ENCODE assay signal across 8 cellular contexts in the genomic region with DNA sequence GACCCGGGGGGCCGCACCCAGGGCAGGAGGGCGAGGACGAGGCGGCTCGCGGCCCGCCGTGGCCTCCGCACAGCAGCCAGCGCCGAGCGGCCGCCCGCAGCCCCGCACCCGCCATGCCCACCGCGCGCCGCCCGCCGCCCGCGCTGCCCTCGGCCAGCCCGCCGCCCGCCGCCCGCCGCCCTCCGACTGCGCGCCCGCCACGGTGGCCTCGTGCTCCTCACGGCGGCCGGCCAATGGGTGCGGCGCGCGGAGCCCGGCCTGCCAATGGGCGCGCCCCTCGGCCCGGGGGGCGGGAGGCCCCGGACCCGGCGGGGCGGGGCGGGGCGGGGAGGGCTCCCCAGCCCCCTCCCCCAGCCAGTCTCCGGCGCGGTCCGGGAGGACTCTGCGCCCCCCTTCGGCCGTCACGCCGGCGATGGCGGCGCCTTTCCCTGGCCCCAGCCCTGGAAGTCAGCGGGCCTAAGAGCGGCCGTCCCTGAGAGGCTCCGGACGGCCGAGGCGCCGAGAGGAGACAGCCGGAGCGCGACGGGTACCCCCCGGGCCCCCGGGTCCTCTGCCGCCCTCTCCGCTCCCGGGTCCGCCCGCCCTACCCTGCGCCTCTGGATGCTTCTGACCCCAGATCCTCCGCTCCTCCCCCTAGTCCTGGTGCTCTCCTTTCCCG. TPM values are rescaled to one million over a fixed set of nuclear protein-coding genes. Genes with fewer than 3 reads are reported as not detected.
DNase-seq lines count a peak whose midpoint lies in the region; ATAC-seq and TF ChIP-seq lines count a peak whose summit lies in the region.

A gene (minus strand): TSS at position 235 of the 658 bp plus-strand sequence. CDS start 120 bp downstream, at position 115.

- H3K4me1 ChIP-seq in hepatocyte (ENCODE audit: insufficient read depth) = peaks cover 61% of the 10 kb centered on the region

- H3K4me3 Mint-ChIP-seq in CD14-positive monocyte = peak within 1 kb of the TSS; percentile 76 to 88

- no peak for ATAC-seq in GM21786 (IDR thresholded peaks at IDR 0.05; ENCODE audit: unreplicated experiment)

- peak within 1 kb of the TSS; percentile 94 for H3K4me2 ChIP-seq in hepatocyte

- peak within 1 kb of the TSS; percentile 77 for H2AFZ ChIP-seq in hepatocyte

- H3K9me2 ChIP-seq in hepatocyte (replicated peaks; ENCODE audit: insufficient read depth) = no peaks in the 10 kb centered on the region

- 8% methylated on average over 12 of the region's 91 CpGs for WGBS in hepatocyte (ENCODE audit: low lambda C conversion rate, missing lambda C conversion rate)

- H3K9me3 Mint-ChIP-seq in CD14-positive monocyte = no peaks in the 10 kb centered on the region

- in situ Hi-C loops in astrocyte of the spinal cord (cut with HindIII; ENCODE audit: low sequenced_read_pairs) = no loop called here

- intact Hi-C loops in CD14-positive monocyte (cut with micrococcal nuclease) = loop anchor here (5.0 to 10.0 kb wide), 4 partner anchors 36 to 1149 kb away; a partner anchor contains a TSS

- H4K20me1 ChIP-seq in hepatocyte (ENCODE audit: insufficient read depth, poor library complexity, severe bottlenecking) = peaks cover 20% of the 10 kb centered on the region

- H3K4me3 ChIP-seq in astrocyte of the spinal cord (ENCODE audit: low read depth, low read length) (peak within 1 kb of the TSS; percentile 73), hepatocyte (peak within 1 kb of the TSS; percentile 82), retinal pigment epithelial cell (ENCODE audit: low read length) (peak within 1 kb of the TSS; percentile 61)

- peaks cover 5 to 6% of the 10 kb centered on the region in 2 donors for H3K36me3 Mint-ChIP-seq in CD14-positive monocyte

- H3K79me2 ChIP-seq in hepatocyte = peaks cover 71% of the 10 kb centered on the region

- no peaks in the 10 kb centered on the region for H3K27me3 ChIP-seq in hepatocyte

- peak within 1 kb of the TSS; percentile 91 for H3K27ac ChIP-seq in hepatocyte

- H3K9me3 ChIP-seq in hepatocyte (ENCODE audit: low read depth) = no peaks in the 10 kb centered on the region

- peaks cover 46% of the 10 kb centered on the region for H3K4me1 Mint-ChIP-seq in CD14-positive monocyte

- TF ChIP-seq CTCF in CD14-positive monocyte (IDR thresholded peaks at IDR 0.05) (no peak), astrocyte of the spinal cord (IDR thresholded peaks at IDR 0.05; ENCODE audit: low read depth, low read length) (peak; percentile 16), hepatocyte (IDR thresholded peaks at IDR 0.05; ENCODE audit: poor library complexity) (no peak), retinal pigment epithelial cell (conservative IDR thresholded peaks at IDR 0.05; ENCODE audit: low read depth, low read length) (no peak)

- H3K36me3 ChIP-seq in hepatocyte (replicated peaks; ENCODE audit: insufficient read depth, low read depth) = no peaks in the 10 kb centered on the region

- DNase-seq in CD14-positive monocyte (ENCODE audit: low spot score) = no peak
- DNase-seq in GM19240 (ENCODE audit: insufficient read length, low spot score) = peak; percentile 84
- peak; percentile 63 for DNase-seq in LHCN-M2 (ENCODE audit: low read depth)
- peak; percentile 45 to 84 (median 52) for DNase-seq in T-helper 2 cell
- peak; percentile 61 for DNase-seq in astrocyte of the spinal cord (ENCODE audit: low read depth, low spot score)
- DNase-seq in hepatocyte (ENCODE audit: low spot score) = peak; percentile 92
- DNase-seq in retinal pigment epithelial cell (ENCODE audit: low read depth) = no peak

- H3K27ac Mint-ChIP-seq in CD14-positive monocyte = peak within 1 kb of the TSS in 3 of 7 donors; percentile 30 to 73 (median 46)

- peaks cover 4 to 17% (median 15%) of the 10 kb centered on the region in 3 donors for H3K27me3 Mint-ChIP-seq in CD14-positive monocyte (ENCODE audit: low read depth in 3 of 3)

RNA-seq across cellular contexts. Expression of the gene that starts here (rescaled TPM):
- polyA plus RNA-seq in CD14-positive monocyte (under 1 TPM; 0.66 to 0.67 TPM), hepatocyte (166 and 177 TPM in 2 replicates)
- total RNA-seq in LHCN-M2 (2014; rRNA removed) (118 and 133 TPM in 2 replicates), hepatocyte (167 and 172 TPM in 2 replicates)
- 121 TPM for polyA plus RNA-seq in LHCN-M2 (2012)

Comparison
In these comparisons a context has a peak if more than half of its experiments do, and no peak if none do; other contexts are left out.
1. RNA of the gene that starts here (polyA plus RNA-seq): 166 to 177 TPM in hepatocyte; 0.66 to 0.67 TPM in CD14-positive monocyte; every median in the first group is over 100 times any median in the second.
2. DNase-seq: peak in GM19240 (single experiment), LHCN-M2 (single experiment), T-helper 2 cell (5 of 5), astrocyte of the spinal cord (single experiment) and hepatocyte (single experiment); none in CD14-positive monocyte (single experiment) and retinal pigment epithelial cell (single experiment).
3. Peak in every context shown above with its lines, with median percentiles within 50 percentile points of each other: H3K4me3 ChIP-seq.